In the genomic region with DNA sequence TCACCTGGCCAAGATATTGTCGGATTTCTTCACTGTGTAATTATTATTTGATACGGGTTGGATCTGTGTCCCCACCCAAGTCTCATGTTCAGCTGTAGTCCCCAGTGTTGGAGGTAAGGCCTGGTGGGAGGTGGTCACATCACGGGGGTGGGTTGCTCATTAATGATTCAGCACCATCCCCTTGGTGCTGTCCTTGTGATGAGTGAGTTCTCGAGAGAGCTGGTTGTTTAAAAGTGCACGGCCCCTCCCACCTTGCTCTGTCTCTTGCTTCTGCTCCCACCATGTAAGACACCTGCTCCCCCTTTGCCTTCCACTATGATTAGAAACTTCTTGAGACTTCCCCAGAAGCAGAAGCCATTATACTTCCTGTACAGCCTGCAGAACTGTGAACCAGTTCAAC, we compare ENCODE assay signal across 22 cellular contexts.
"Had no signal": no experiment of that assay in that cellular context is flagged by ENCODE, and none has a peak within 500 bp of the region (broad histone marks: within the 10 kb centered on the region; RNA-seq: fewer than 3 reads in every experiment).

No MANE protein-coding gene starts in this region.

- H3K9me3 ChIP-seq: esophagus muscularis mucosa, neutrophil, right lobe of liver, thoracic aorta, transverse colon had no signal

- H3K27me3 ChIP-seq: gastrocnemius medialis, neutrophil, right lobe of liver, transverse colon had no signal

- H3K27ac ChIP-seq: epithelial cell of prostate, esophagus muscularis mucosa, gastrocnemius medialis, heart right ventricle, neutrophil, psoas muscle, right lobe of liver, stomach, thoracic aorta, transverse colon had no signal

- H3K36me3 Mint-ChIP-seq: mesothelial cell of epicardium had no signal

- ATAC-seq: effector memory CD8-positive, alpha-beta T cell; gastrocnemius medialis; heart right ventricle; psoas muscle; right lobe of liver had no signal

- H3K36me3 ChIP-seq: esophagus muscularis mucosa, gastrocnemius medialis, heart right ventricle, neutrophil, right lobe of liver, stomach, thoracic aorta, transverse colon had no signal

- H3K9me3 Mint-ChIP-seq: dendritic cell treated with granulocyte-macrophage colony-stimulating factor and Interleukin-4, amounts not matched to agents 40 ng/mL and 50 ng/mL, for 4 days had no signal

- H3K27ac Mint-ChIP-seq: dendritic cell treated with granulocyte-macrophage colony-stimulating factor and Interleukin-4, amounts not matched to agents 40 ng/mL and 50 ng/mL, for 4 days; effector memory CD8-positive, alpha-beta T cell; mesothelial cell of epicardium had no signal

- H3K4me3 ChIP-seq: esophagus muscularis mucosa, gastrocnemius medialis, heart right ventricle, psoas muscle, right lobe of liver, skin epidermis, stomach, thoracic aorta, transverse colon had no signal

- H3K4me1 ChIP-seq: gastrocnemius medialis, psoas muscle, right lobe of liver had no signal

- DNase-seq: effector memory CD8-positive, alpha-beta T cell; gastrocnemius medialis; heart right ventricle; hypothalamus; kidney glomerular epithelial cell; mammary epithelial cell; psoas muscle; retina; stimulated activated CD4-positive, alpha-beta T cell treated with anti-CD3 and anti-CD28 coated beads, Interleukin-2, amount 100 ng/mL, for 24 hours; stimulated activated CD4-positive, alpha-beta T cell treated with anti-CD3 and anti-CD28 coated beads, Interleukin-4, amount 100 ng/mL, for 4 hours; stimulated activated naive CD4-positive, alpha-beta T cell; stomach; substantia nigra; transverse colon had no signal

- H3K4me3 Mint-ChIP-seq: dendritic cell treated with granulocyte-macrophage colony-stimulating factor and Interleukin-4, amounts not matched to agents 40 ng/mL and 50 ng/mL, for 4 days; effector memory CD8-positive, alpha-beta T cell; mesothelial cell of epicardium had no signal
